In genomic region chr15:63192604-63193206, GRCh38 we compare ENCODE assay signal across 13 cellular contexts. TPM values are rescaled to one million over a fixed set of nuclear protein-coding genes. Genes with fewer than 3 reads are reported as not detected.
DNase-seq lines count a peak whose midpoint lies in the region; ATAC-seq and TF ChIP-seq lines count a peak whose summit lies in the region.
"Had no signal": no experiment of that assay in that cellular context is flagged by ENCODE, and none has a peak within 500 bp of the region (broad histone marks: within the 10 kb centered on the region; RNA-seq: fewer than 3 reads in every experiment).

No MANE protein-coding gene starts in this region.

- H2AFZ ChIP-seq in MM.1S (ENCODE audit: low read length) = 0 out of 2 replicates have a peak overlapping the region, but pooled peaks have one; percentile 15

- H3K36me3 ChIP-seq in GM06990 (ENCODE audit: control insufficient read depth, insufficient read depth, low read length) (peaks cover 1% of the 10 kb centered on the region), MM.1S (replicated peaks; ENCODE audit: insufficient read depth, low read length) (no peaks in the 10 kb centered on the region)

- peaks cover 77% of the 10 kb centered on the region for H3K4me1 Mint-ChIP-seq in activated naive CD8-positive, alpha-beta T cell treated with anti-CD3 and anti-CD28 coated beads, Interleukin-2, amount 50 U/mL, for 24 hours
- H3K4me1 Mint-ChIP-seq in neural crest cell = peaks cover 71% of the 10 kb centered on the region

- no peaks in the 10 kb centered on the region for H3K27me3 Mint-ChIP-seq in activated naive CD8-positive, alpha-beta T cell treated with anti-CD3 and anti-CD28 coated beads, Interleukin-2, amount 50 U/mL, for 24 hours
- H3K27me3 Mint-ChIP-seq in neural crest cell (ENCODE audit: low read depth) = no peaks in the 10 kb centered on the region

- peaks cover 40% of the 10 kb centered on the region for H3K36me3 Mint-ChIP-seq in activated naive CD8-positive, alpha-beta T cell treated with anti-CD3 and anti-CD28 coated beads, Interleukin-2, amount 50 U/mL, for 24 hours (ENCODE audit: low read depth)
- H3K36me3 Mint-ChIP-seq in neural crest cell (ENCODE audit: low read depth) = no peaks in the 10 kb centered on the region

- H3K9me3 ChIP-seq in MM.1S (replicated peaks; ENCODE audit: insufficient read depth, low read length) = no peaks in the 10 kb centered on the region
- H3K9me3 ChIP-seq: gastroesophageal sphincter had no signal

- peak; percentile 4 for ATAC-seq in activated naive CD8-positive, alpha-beta T cell treated with anti-CD3 and anti-CD28 coated beads, Interleukin-2, amount 50 U/mL, for 24 hours
- no peak for ATAC-seq in foreskin keratinocyte
- ATAC-seq: gastroesophageal sphincter had no signal

- no peaks in the 10 kb centered on the region for H3K27me3 ChIP-seq in GM06990 (replicated peaks; ENCODE audit: control insufficient read depth, insufficient read depth, low read length)
- no peaks in the 10 kb centered on the region for H3K27me3 ChIP-seq in MM.1S (replicated peaks; ENCODE audit: insufficient read depth, low read length)
- H3K27me3 ChIP-seq in foreskin keratinocyte = no peaks in the 10 kb centered on the region
- H3K27me3 ChIP-seq: gastroesophageal sphincter had no signal

- H3K4me3 ChIP-seq in GM06990 (replicated peaks; ENCODE audit: low read depth, low read length) = peak overlapping the region; percentile 36
- H3K4me3 ChIP-seq in MM.1S (ENCODE audit: low read length) = peak overlapping the region; percentile 24
- H3K4me3 ChIP-seq: gastroesophageal sphincter, SK-N-MC had no signal

- peak; percentile 28 for DNase-seq in GM06990 (ENCODE audit: extremely low read depth, insufficient read length)
- DNase-seq in MM.1S = no peak
- DNase-seq in activated naive CD8-positive, alpha-beta T cell treated with anti-CD3 and anti-CD28 coated beads, Interleukin-2, amount 50 U/mL, for 24 hours = no peak
- DNase-seq in neural crest cell (ENCODE audit: low read depth, low spot score) = no peak
- no peak for DNase-seq in foreskin keratinocyte
- no peak for DNase-seq in HT-29 (ENCODE audit: low spot score)
- DNase-seq in T-helper 9 cell = no peak
- no peak for DNase-seq in NCI-H187 (lab: John Stamatoyannopoulos, UW)
- DNase-seq: cerebellar nuclear complex, DMS79, NCI-H446 treated with DMSO at 0.1 percent for 48 hours had no signal

- no peaks in the 10 kb centered on the region for H4K20me1 ChIP-seq in MM.1S (ENCODE audit: insufficient read depth, low read length)

- H3K4me1 ChIP-seq in MM.1S (ENCODE audit: low read length) (peaks cover 45% of the 10 kb centered on the region), foreskin keratinocyte (peaks cover 37% of the 10 kb centered on the region)

- TF ChIP-seq CTCF in GM06990 (IDR thresholded peaks at IDR 0.05; ENCODE audit: insufficient read depth, low read length, poor library complexity, severe bottlenecking) (no peak), MM.1S (IDR thresholded peaks at IDR 0.05; ENCODE audit: low read length) (no peak), neural crest cell (conservative IDR thresholded peaks at IDR 0.05) (no peak), foreskin keratinocyte (conservative IDR thresholded peaks at IDR 0.05) (no peak)

- H3K27ac Mint-ChIP-seq in activated naive CD8-positive, alpha-beta T cell treated with anti-CD3 and anti-CD28 coated beads, Interleukin-2, amount 50 U/mL, for 24 hours = peak overlapping the region; percentile 93
- H3K27ac Mint-ChIP-seq in neural crest cell (ENCODE audit: unreplicated experiment) = no peak overlapping the region

- H3K9me2 ChIP-seq in MM.1S (replicated peaks; ENCODE audit: insufficient read depth, low read length) = no peaks in the 10 kb centered on the region

- H3K9me3 Mint-ChIP-seq in activated naive CD8-positive, alpha-beta T cell treated with anti-CD3 and anti-CD28 coated beads, Interleukin-2, amount 50 U/mL, for 24 hours = no peaks in the 10 kb centered on the region
- H3K9me3 Mint-ChIP-seq in neural crest cell = no peaks in the 10 kb centered on the region

- peak overlapping the region; percentile 87 for H3K4me2 ChIP-seq in MM.1S (ENCODE audit: low read depth, low read length)

- H3K4me3 Mint-ChIP-seq in activated naive CD8-positive, alpha-beta T cell treated with anti-CD3 and anti-CD28 coated beads, Interleukin-2, amount 50 U/mL, for 24 hours = peak overlapping the region; percentile 96
- H3K4me3 Mint-ChIP-seq in neural crest cell = peak overlapping the region; percentile 59

- peak overlapping the region; percentile 85 for H3K27ac ChIP-seq in MM.1S (ENCODE audit: low read length)
- H3K27ac ChIP-seq in foreskin keratinocyte = no peak overlapping the region
- H3K27ac ChIP-seq: SK-N-MC had no signal

- peak overlapping the region; percentile 19; the same call in 1 of the 2 replicates for H3K9ac ChIP-seq in MM.1S (ENCODE audit: low read length)

- peaks cover 41% of the 10 kb centered on the region for H3F3A ChIP-seq in MM.1S (ENCODE audit: insufficient read depth, low read length)

- peaks cover 68% of the 10 kb centered on the region for H3K79me2 ChIP-seq in MM.1S (ENCODE audit: low read length)

RNA-seq across cellular contexts. Expression of gene RAB8B, which starts 3.3 kb away (rescaled TPM):
- total RNA-seq in neural crest cell = 51.0 and 58.4 TPM in 2 replicates
- 18.9 and 20.4 TPM in 2 replicates for total RNA-seq in foreskin keratinocyte
- 4.5 and 5.1 TPM in 2 replicates for polyA plus RNA-seq in foreskin keratinocyte
- 1.6 and 3.4 TPM in 2 replicates for total RNA-seq in HT-29 (2014; rRNA removed; shearing (Covaris generic))

RNA-seq across cellular contexts. Expression of gene RPS27L, which starts 35.4 kb away (rescaled TPM):
- total RNA-seq in neural crest cell = 85.2 and 86.6 TPM in 2 replicates
- 129 and 140 TPM in 2 replicates for total RNA-seq in foreskin keratinocyte
- polyA plus RNA-seq in foreskin keratinocyte = 199 and 221 TPM in 2 replicates
- 35.0 and 43.7 TPM in 2 replicates for total RNA-seq in HT-29 (2014; rRNA removed; shearing (Covaris generic))
